Comparison of ENCODE assay signal across 8 cellular contexts in the genomic region with DNA sequence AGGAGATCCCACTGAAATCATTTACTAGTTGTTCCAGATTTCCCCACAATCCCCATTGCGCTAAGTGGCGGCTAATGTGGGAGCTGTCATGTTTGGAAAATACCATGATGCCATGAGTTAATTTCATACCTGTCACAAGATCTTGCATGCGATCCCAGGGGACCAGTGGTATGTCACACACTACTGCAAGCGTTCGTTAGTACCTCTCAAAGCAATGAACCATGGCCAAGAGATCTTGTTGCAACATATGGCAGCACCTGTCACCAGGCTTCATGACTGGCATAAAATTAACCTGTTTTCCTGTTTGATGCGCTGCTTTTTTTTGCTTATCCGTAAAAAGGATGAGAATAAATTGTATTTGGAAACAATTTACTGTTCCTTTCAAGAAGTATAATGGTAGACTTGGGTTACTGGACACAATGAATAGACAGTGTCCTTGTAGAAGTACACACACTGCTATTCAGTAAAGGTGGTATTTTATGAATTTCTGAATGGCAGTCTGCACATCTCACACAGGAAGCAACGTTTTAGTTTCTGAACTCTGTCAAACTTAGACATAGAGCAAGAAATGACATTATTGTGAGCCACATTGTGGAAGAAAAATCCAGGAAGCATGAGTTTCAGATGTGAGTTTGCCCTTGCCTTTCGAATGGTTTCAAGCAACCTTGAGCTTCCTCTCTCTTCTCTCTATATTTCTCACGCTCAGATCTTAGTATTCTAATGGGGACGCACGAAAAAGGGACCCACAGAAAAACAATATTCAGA.
DNase-seq lines count a peak whose midpoint lies in the region; ATAC-seq, FAIRE-seq and TF ChIP-seq lines count a peak whose summit lies in the region.

No MANE protein-coding gene starts in this region.

- POLR2A ChIA-PET in PC-9 (lab: Charles Lee; ENCODE audit: unreplicated experiment), result interaction anchor here (0.6 kb wide), 1 partner anchor 10 kb away, joined by 3 read pairs; no protein-coding TSS in a partner anchor

- TF ChIP-seq CTCF in PC-9 (conservative IDR thresholded peaks at IDR 0.05), result no peak

- ATAC-seq in GM21576 (IDR thresholded peaks at IDR 0.05; ENCODE audit: unreplicated experiment), result peak; percentile 85
- peak; percentile 52 for ATAC-seq in HG03558 (IDR thresholded peaks at IDR 0.05; ENCODE audit: extremely low read depth, unreplicated experiment)
- ATAC-seq in effector memory CD8-positive, alpha-beta T cell (replicated peaks), result peak; percentile 56

- FAIRE-seq in GM18507 (lab: Jason Lieb, UNC) (peak; percentile 98), H54 (lab: Jason Lieb, UNC) (no peak)

- H3K9me3 Mint-ChIP-seq in effector memory CD8-positive, alpha-beta T cell, result peaks cover 9 to 24% of the 10 kb centered on the region in 2 donors

- no peak overlapping the region for H3K4me3 Mint-ChIP-seq in effector memory CD8-positive, alpha-beta T cell

- no peaks in the 10 kb centered on the region for H3K4me1 ChIP-seq in PC-9 (replicated peaks; ENCODE audit: insufficient read depth)

- BruUV-seq in PC-9 (replicated peaks; lab: Mats Ljungman, UMichigan), result no TSS peak

- no peak overlapping the region for H3K4me3 ChIP-seq in PC-9

- no peak overlapping the region for H3K4me2 ChIP-seq in PC-9

- H3K36me3 ChIP-seq in PC-9 (ENCODE audit: low read depth), result no peaks in the 10 kb centered on the region

- no peaks in the 10 kb centered on the region for H3K27me3 ChIP-seq in PC-9 (ENCODE audit: insufficient read depth, low read depth)

- no peaks in the 10 kb centered on the region for H3K36me3 Mint-ChIP-seq in effector memory CD8-positive, alpha-beta T cell (ENCODE audit: insufficient read depth)

- intact Hi-C loops in PC-9 (cut with micrococcal nuclease; ENCODE audit: unreplicated experiment), result no loop called here

- no peaks in the 10 kb centered on the region for H3K9me2 ChIP-seq in PC-9 (ENCODE audit: insufficient read depth)

- H3K79me2 ChIP-seq in PC-9 (ENCODE audit: low read depth), result no peaks in the 10 kb centered on the region

- H3K9me3 ChIP-seq in PC-9 (ENCODE audit: insufficient read depth, low read depth), result no peaks in the 10 kb centered on the region

- no peak overlapping the region for H3K27ac Mint-ChIP-seq in effector memory CD8-positive, alpha-beta T cell

- H3K4me1 Mint-ChIP-seq in effector memory CD8-positive, alpha-beta T cell (ENCODE audit: low read depth in 2 of 2), result no peaks in the 10 kb centered on the region

- no peak overlapping the region for H2AFZ ChIP-seq in PC-9

- TF ChIP-seq POLR2A in H54 (IDR thresholded peaks at IDR 0.05; ENCODE audit: low read depth, low read length), result no peak

- no peaks in the 10 kb centered on the region for H3F3A ChIP-seq in PC-9 (ENCODE audit: insufficient read depth, low read depth)

- H3K27me3 Mint-ChIP-seq in effector memory CD8-positive, alpha-beta T cell, result no peaks in the 10 kb centered on the region

- H4K20me1 ChIP-seq in PC-9 (ENCODE audit: insufficient read depth), result no peaks in the 10 kb centered on the region

- DNase-seq in GM18507 (ENCODE audit: extremely low spot score, insufficient read length, low read depth) (no peak), H54 (ENCODE audit: insufficient read length, low spot score) (no peak), putamen (ENCODE audit: low spot score) (no peak), NOMO-1 (lab: John Stamatoyannopoulos, UW; ENCODE audit: unreplicated experiment in 2 of 2) (no peak), PC-9 (no peak)
- DNase-seq in effector memory CD8-positive, alpha-beta T cell, result no peak

- CTCF ChIA-PET in PC-9 (lab: Charles Lee), result no interaction called here

- no peak overlapping the region for H3K27ac ChIP-seq in PC-9
